Comparison of ENCODE assay signal across 23 cellular contexts in the genomic region with DNA sequence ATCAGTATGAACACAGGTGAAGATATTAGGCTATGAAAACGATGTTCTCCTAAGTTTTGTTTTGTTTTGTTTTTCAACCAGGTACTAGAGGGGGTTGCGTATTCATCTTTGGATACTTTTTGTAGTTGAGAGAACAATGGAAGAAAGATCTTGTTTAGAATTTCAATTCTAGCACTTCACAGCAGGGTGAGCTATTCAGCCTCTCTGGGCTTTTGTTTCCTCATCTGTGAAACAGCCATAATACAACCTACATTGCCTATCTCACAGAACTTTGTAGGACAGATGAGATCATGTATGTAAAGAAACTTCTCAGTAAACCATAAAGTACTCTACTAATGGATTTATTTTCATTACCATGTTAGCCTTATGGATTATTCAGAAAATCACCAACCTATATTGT.
A peak's percentile ranks its signal among the peaks of the same experiment; 100 is the strongest.
DNase-seq lines count a peak whose midpoint lies in the region; ATAC-seq, FAIRE-seq and TF ChIP-seq lines count a peak whose summit lies in the region.
"Had no signal": no experiment of that assay in that cellular context is flagged by ENCODE, and none has a peak within 500 bp of the region (broad histone marks: within the 10 kb centered on the region; RNA-seq: fewer than 3 reads in every experiment).

No MANE protein-coding gene starts in this region.

- H3K9ac ChIP-seq in HepG2 (ENCODE audit: insufficient read depth, low read depth, low read length): no peak overlapping the region
- no peak overlapping the region for H3K9ac ChIP-seq in HUES64 (ENCODE audit: low read depth, low read length)

- TF ChIP-seq RAD21 in HepG2 (CRISPR knock-in tag; IDR thresholded peaks at IDR 0.05): no peak

- ATAC-seq in HepG2 (no peak), right lobe of liver (no peak), HG02938 (IDR thresholded peaks at IDR 0.05; ENCODE audit: unreplicated experiment) (no peak)
- ATAC-seq: left lobe of liver, upper lobe of right lung had no signal

- H2AFZ ChIP-seq in HepG2 (ENCODE audit: low read length): no peak overlapping the region

- no peak overlapping the region for H3K4me2 ChIP-seq in HepG2 (ENCODE audit: low read depth, low read length)

- DNase-seq in HepG2 (ENCODE audit: low spot score) (no peak), right lobe of liver (no peak), small intestine (peak; percentile 6), dermis blood vessel endothelial cell (no peak), NCI-H187 (lab: John Stamatoyannopoulos, UW) (no peak)
- DNase-seq: activated CD4-positive, alpha-beta T cell treated with anti-CD3 and anti-CD28 coated beads, Interleukin-2, amount 50 U/mL, for 4 hours; activated T-cell treated with anti-CD3 and anti-CD28 coated beads, Interleukin-2, amount 50 U/mL, for 48 hours; adrenal gland; colonic mucosa; DMS 273 treated with DMSO at 0.1 percent for 48 hours; esophagus squamous epithelium; H7; KG1; NCI-H1694 treated with DMSO at 0.1 percent for 48 hours; NCI-H748 treated with DMSO at 0.1 percent for 48 hours; occipital lobe; SHP77; T-helper 9 cell; upper lobe of right lung had no signal

- no peaks in the 10 kb centered on the region for H4K20me1 ChIP-seq in HepG2 (ENCODE audit: insufficient read depth, low read length)

- no TSS peak for BruUV-seq in HepG2 (replicated peaks; lab: Mats Ljungman, UMichigan)

- CTCF ChIA-PET in HepG2 (lab: Yijun Ruan, JAX; ENCODE audit: low intra/inter-chr PET ratio, low total read pairs): no interaction called here

- in situ Hi-C loops in HepG2 (cut with HindIII; ENCODE audit: extremely low pct_ligation_motif_present, low pct_unique_long_range_greater_than_20kb): no loop called here

- no peak overlapping the region for H3K4me3 ChIP-seq in HepG2 (replicated peaks in 1 of 3; ENCODE audit: insufficient read depth in 1 of 3, low read depth in 2 of 3, low read length in 3 of 3)
- no peak overlapping the region for H3K4me3 ChIP-seq in right lobe of liver
- H3K4me3 ChIP-seq in HUES64 (ENCODE audit: low read length): no peak overlapping the region
- H3K4me3 ChIP-seq in small intestine (ENCODE audit: low read depth in 1 of 2, low read length in 2 of 2): no peak overlapping the region
- H3K4me3 ChIP-seq: adrenal gland, colonic mucosa, esophagus squamous epithelium, upper lobe of right lung had no signal

- H3K4me1 ChIP-seq in HepG2 (ENCODE audit: insufficient read depth, low read length): no peaks in the 10 kb centered on the region
- no peaks in the 10 kb centered on the region for H3K4me1 ChIP-seq in right lobe of liver
- peaks cover 7% of the 10 kb centered on the region for H3K4me1 ChIP-seq in HUES64 (ENCODE audit: insufficient read depth, low read length)
- H3K4me1 ChIP-seq in small intestine (ENCODE audit: control insufficient read depth in 2 of 2, insufficient read depth in 1 of 2, low read depth in 1 of 2, low read length in 1 of 2): no peaks in the 10 kb centered on the region
- H3K4me1 ChIP-seq: adrenal gland, colonic mucosa, esophagus squamous epithelium, upper lobe of right lung had no signal

- TF ChIP-seq POLR2A in HepG2 (IDR thresholded peaks at IDR 0.05; ENCODE audit: insufficient read depth in 1 of 2, low read depth in 2 of 2, low read length in 2 of 2): no peak
- TF ChIP-seq POLR2A in right lobe of liver (IDR thresholded peaks at IDR 0.05): no peak

- H3K36me3 ChIP-seq in HepG2 (replicated peaks in 1 of 2; ENCODE audit: control insufficient read depth in 1 of 2, insufficient read depth in 2 of 2, low read length in 2 of 2) (no peaks in the 10 kb centered on the region; a peak in 1 of 5 replicates), right lobe of liver (no peaks in the 10 kb centered on the region), HUES64 (ENCODE audit: insufficient read depth, low read length) (no peaks in the 10 kb centered on the region), small intestine (ENCODE audit: control insufficient read depth in 2 of 2, insufficient read depth in 2 of 2, low read length in 2 of 2) (no peaks in the 10 kb centered on the region)
- H3K36me3 ChIP-seq: adrenal gland, colonic mucosa, upper lobe of right lung had no signal

- POLR2A ChIA-PET in HepG2 (lab: Yijun Ruan, JAX): no interaction called here

- TF ChIP-seq EP300 in HepG2 (IDR thresholded peaks at IDR 0.05; ENCODE audit: low read depth in 2 of 2, low read length in 2 of 2): no peak
- TF ChIP-seq EP300 in HepG2 (CRISPR knock-in tag; IDR thresholded peaks at IDR 0.05; ENCODE audit: borderline replicate concordance): no peak

- H3K9me3 ChIP-seq in HepG2 (ENCODE audit: low read length) (no peaks in the 10 kb centered on the region), right lobe of liver (no peaks in the 10 kb centered on the region), HUES64 (ENCODE audit: insufficient read depth, low read depth, low read length) (no peaks in the 10 kb centered on the region), small intestine (ENCODE audit: control insufficient read depth, low read depth) (no peaks in the 10 kb centered on the region)
- H3K9me3 ChIP-seq: adrenal gland, colonic mucosa, esophagus squamous epithelium, upper lobe of right lung had no signal

- H3K27ac ChIP-seq in HepG2 (ENCODE audit: extremely low read length, insufficient read depth, low read length) (no peak overlapping the region), right lobe of liver (no peak overlapping the region), HUES64 (ENCODE audit: low read depth, low read length) (peak overlapping the region; percentile 16; the same call in 1 of the 2 replicates), VCaP (no peak overlapping the region), small intestine (ENCODE audit: low read depth in 1 of 2, low read length in 1 of 2) (no peak overlapping the region)
- H3K27ac ChIP-seq: adrenal gland, colonic mucosa, esophagus squamous epithelium, upper lobe of right lung had no signal

- 78% methylated on average over 2 of the region's 2 CpGs for WGBS in HepG2 (ENCODE audit: low lambda C conversion rate)
- 88% methylated on average over 2 of the region's 2 CpGs for WGBS in right lobe of liver (ENCODE audit: insufficient coverage, low coverage, low lambda C conversion rate, missing lambda C conversion rate)
- WGBS in HUES64: 50% methylated on average over 2 of the region's 2 CpGs
- WGBS in small intestine, 3 donors: 61 to 91% (median 68%) methylated on average over 2 of the region's 2 CpGs

- intact Hi-C loops in HepG2 (cut with micrococcal nuclease; ENCODE audit: unreplicated experiment): no loop called here
- intact Hi-C loops in right lobe of liver (cut with DNase I): no loop called here

- H3K27me3 ChIP-seq in HepG2 (ENCODE audit: control insufficient read depth in 1 of 2, insufficient read depth in 2 of 2, low read length in 2 of 2) (no peaks in the 10 kb centered on the region), right lobe of liver (no peaks in the 10 kb centered on the region), HUES64 (ENCODE audit: insufficient read depth, low read length) (no peaks in the 10 kb centered on the region), small intestine (ENCODE audit: control insufficient read depth in 2 of 2, insufficient read depth in 2 of 2, low read length in 2 of 2) (no peaks in the 10 kb centered on the region)
- H3K27me3 ChIP-seq: adrenal gland, colonic mucosa, esophagus squamous epithelium, upper lobe of right lung had no signal

- no peaks in the 10 kb centered on the region for H3K79me2 ChIP-seq in HepG2 (ENCODE audit: insufficient read depth, low read length)

- no peak for FAIRE-seq in HepG2 (lab: Jason Lieb, UNC)
- FAIRE-seq in small intestine (lab: Jason Lieb, UNC): no peak

- 0 out of 2 replicates have a peak, but pooled peaks have one; percentile 4 for TF ChIP-seq CTCF in HepG2 (CRISPR knock-in tag; IDR thresholded peaks at IDR 0.05)
- no peak for TF ChIP-seq CTCF in right lobe of liver (IDR thresholded peaks at IDR 0.05)
- TF ChIP-seq CTCF in VCaP (conservative IDR thresholded peaks at IDR 0.05): peak; percentile 45

TF ChIP-seq in HepG2, 621 proteins besides CTCF, POLR2A, EP300 and RAD21:
- TF ChIP-seq CCDC6 (CRISPR knock-in tag; IDR thresholded peaks at IDR 0.05) (no peak), STAG1 (CRISPR knock-in tag; IDR thresholded peaks at IDR 0.05) (peak; percentile 35)

Comparison
In these comparisons a context has a peak if more than half of its experiments do, and no peak if none do; other contexts are left out.
1. CTCF ChIP-seq: peak in HepG2 (single experiment) and VCaP (single experiment); none in right lobe of liver (0 of 4).